11 cellular contexts compared by ENCODE assay signal in the genomic region with DNA sequence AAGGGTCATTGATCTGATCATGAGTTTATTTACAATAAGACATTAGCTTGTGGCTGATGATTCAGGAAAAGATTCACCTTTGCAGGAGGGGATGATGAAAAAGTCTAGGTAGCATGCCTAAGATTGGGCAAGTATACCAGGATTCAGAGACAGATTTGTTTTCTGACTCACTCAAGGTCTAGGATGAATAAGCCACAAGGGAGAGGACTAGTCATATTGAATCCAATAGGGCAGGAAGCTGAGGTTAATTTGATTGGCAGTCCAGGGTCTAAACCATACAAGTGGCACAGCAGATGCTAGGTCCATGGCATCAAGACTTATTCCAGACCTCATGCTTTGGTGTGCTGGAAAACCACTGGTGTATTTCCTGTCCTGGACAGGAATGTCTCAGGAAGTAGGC.
DNase-seq lines count a peak whose midpoint lies in the region; ATAC-seq and TF ChIP-seq lines count a peak whose summit lies in the region.
"Had no signal": no experiment of that assay in that cellular context is flagged by ENCODE, and none has a peak within 500 bp of the region (broad histone marks: within the 10 kb centered on the region; RNA-seq: fewer than 3 reads in every experiment).

No MANE protein-coding gene starts in this region.

- H2AK5ac ChIP-seq in IMR-90 (ENCODE audit: low read depth, low read length) = no peak overlapping the region
- H2AK5ac ChIP-seq in mesenchymal stem cell (ENCODE audit: low read length, severe bottlenecking) = no peak overlapping the region

- no peak overlapping the region for H3K4me2 ChIP-seq in IMR-90 (ENCODE audit: low read depth, low read length)
- no peak overlapping the region for H3K4me2 ChIP-seq in mesenchymal stem cell (ENCODE audit: low read length, poor library complexity, severe bottlenecking)

- H3K4me1 ChIP-seq in IMR-90 (ENCODE audit: control insufficient read depth, insufficient read depth, low read length) = no peaks in the 10 kb centered on the region; the same call in 1 of the 2 replicates
- H3K4me1 ChIP-seq in mesenchymal stem cell (ENCODE audit: control insufficient read depth, insufficient read depth, low read depth, low read length) = no peaks in the 10 kb centered on the region
- no peaks in the 10 kb centered on the region for H3K4me1 ChIP-seq in lower lobe of right lung

- no peaks in the 10 kb centered on the region for H3K79me1 ChIP-seq in IMR-90 (ENCODE audit: low read depth in 1 of 2, low read length in 2 of 2)
- no peaks in the 10 kb centered on the region for H3K79me1 ChIP-seq in mesenchymal stem cell (replicated peaks; ENCODE audit: low read length, poor library complexity, severe bottlenecking)

- no peak overlapping the region for H2BK20ac ChIP-seq in IMR-90 (ENCODE audit: low read depth, low read length)

- H2BK120ac ChIP-seq in IMR-90 (ENCODE audit: low read depth, low read length) (no peak overlapping the region), mesenchymal stem cell (ENCODE audit: low read depth, low read length) (no peak overlapping the region)

- POLR2A ChIA-PET in IMR-90 (lab: Charles Lee; ENCODE audit: unreplicated experiment) = no interaction called here

- no peak for TF ChIP-seq POLR2A in IMR-90 (IDR thresholded peaks at IDR 0.05; ENCODE audit: low read depth, low read length)

- no peak overlapping the region for H3K4me3 ChIP-seq in IMR-90 (ENCODE audit: insufficient read depth, low read depth, low read length)
- no peak overlapping the region for H3K4me3 ChIP-seq in mesenchymal stem cell (ENCODE audit: insufficient read depth in 1 of 2, low read depth in 1 of 2, low read length in 2 of 2)
- H3K4me3 ChIP-seq in lower lobe of right lung = no peak overlapping the region

- H3K27ac ChIP-seq in IMR-90 (ENCODE audit: insufficient read depth, low read length) (no peak overlapping the region), mesenchymal stem cell (ENCODE audit: low read length, poor library complexity, severe bottlenecking) (no peak overlapping the region), lower lobe of right lung (no peak overlapping the region)

- H2AFZ ChIP-seq in IMR-90 (replicated peaks; ENCODE audit: low read length, poor library complexity) (no peak overlapping the region), mesenchymal stem cell (ENCODE audit: low read depth, low read length) (no peak overlapping the region)

- H2AK9ac ChIP-seq in IMR-90 (replicated peaks; ENCODE audit: low read depth, low read length, poor library complexity) = no peak overlapping the region

- H3K27me3 ChIP-seq in IMR-90 (ENCODE audit: control insufficient read depth, insufficient read depth, low read length) = no peaks in the 10 kb centered on the region
- H3K27me3 ChIP-seq in mesenchymal stem cell (ENCODE audit: control insufficient read depth in 1 of 2, insufficient read depth in 1 of 2, low read length in 2 of 2) = no peaks in the 10 kb centered on the region
- no peaks in the 10 kb centered on the region for H3K27me3 ChIP-seq in lower lobe of right lung (ENCODE audit: low read depth)

- H4K5ac ChIP-seq in IMR-90 (ENCODE audit: low read depth, low read length) = peak overlapping the region; percentile 41; the same call in 1 of the 2 replicates

- no peaks in the 10 kb centered on the region for H3K9me1 ChIP-seq in IMR-90 (ENCODE audit: insufficient read depth, low read length)

- peak overlapping the region in 1 of 2 experiments; percentile 70 for H2BK12ac ChIP-seq in mesenchymal stem cell (ENCODE audit: low read length in 2 of 2)

- H3K4ac ChIP-seq in IMR-90 (ENCODE audit: low read depth, low read length) (no peak overlapping the region), mesenchymal stem cell (ENCODE audit: low read depth in 1 of 2, low read length in 2 of 2) (no peak overlapping the region)

- H2BK5ac ChIP-seq in IMR-90 (ENCODE audit: low read depth, low read length, poor library complexity, severe bottlenecking) (no peak overlapping the region), mesenchymal stem cell (ENCODE audit: low read depth, low read length, poor library complexity, severe bottlenecking) (no peak overlapping the region)

- CTCF ChIA-PET in IMR-90 (lab: Yijun Ruan, JAX) = no interaction called here

- BruUV-seq in IMR-90 (replicated peaks; lab: Mats Ljungman, UMichigan) = no TSS peak

- intact Hi-C loops in IMR-90 (cut with micrococcal nuclease) = no loop called here
- intact Hi-C loops in posterior cingulate gyrus (cut with DNase I) = no loop called here
- intact Hi-C loops in lower lobe of right lung (cut with DNase I) = no loop called here

- H3K56ac ChIP-seq in IMR-90 (ENCODE audit: extremely low read depth, insufficient read depth, low read length) = no peak overlapping the region

- DNase-seq in IMR-90 (peak; percentile 60), mesenchymal stem cell (peak; percentile 72), NCI-H146 (lab: John Stamatoyannopoulos, UW) (no peak), posterior cingulate gyrus (no peak), lower lobe of right lung (no peak), CD1c-positive myeloid dendritic cell (ENCODE audit: extremely low spot score) (no peak)
- DNase-seq: activated T-cell treated with anti-CD3 and anti-CD28 coated beads, Interleukin-2, amount 50 U/mL, for 1 hour; NCI-H2081 treated with DMSO at 0.1 percent for 48 hours had no signal

- H3K14ac ChIP-seq in IMR-90 (replicated peaks; ENCODE audit: low read depth, low read length) (no peak overlapping the region), mesenchymal stem cell (ENCODE audit: low read length in 2 of 2) (no peak overlapping the region)

- dilution Hi-C loops in IMR-90 (cut with HindIII; ENCODE audit: low sequenced_read_pairs, unreplicated experiment) = no loop called here

- H3K36me3 ChIP-seq in IMR-90 (ENCODE audit: control insufficient read depth, insufficient read depth, low read length) (no peaks in the 10 kb centered on the region), mesenchymal stem cell (ENCODE audit: control insufficient read depth in 1 of 2, insufficient read depth in 2 of 2, low read depth in 1 of 2, low read length in 2 of 2) (no peaks in the 10 kb centered on the region), lower lobe of right lung (no peaks in the 10 kb centered on the region)

- H3K23ac ChIP-seq in IMR-90 (ENCODE audit: low read depth, low read length) (no peak overlapping the region), mesenchymal stem cell (ENCODE audit: low read length in 2 of 2) (no peak overlapping the region)

- no peak overlapping the region for H2BK15ac ChIP-seq in IMR-90 (ENCODE audit: low read depth, low read length)
- no peak overlapping the region for H2BK15ac ChIP-seq in mesenchymal stem cell (ENCODE audit: low read depth, poor library complexity, severe bottlenecking)

- no peak for TF ChIP-seq CTCF in IMR-90 (conservative IDR thresholded peaks at IDR 0.05; ENCODE audit: low read depth, low read length)
- TF ChIP-seq CTCF in lower lobe of right lung (IDR thresholded peaks at IDR 0.05) = no peak

- peak; percentile 70 for ATAC-seq in GM19043 (IDR thresholded peaks at IDR 0.05; ENCODE audit: low read depth, unreplicated experiment)
- ATAC-seq in HG02759 (IDR thresholded peaks at IDR 0.05; ENCODE audit: unreplicated experiment) = peak; percentile 82
- peak; percentile 44 for ATAC-seq in IMR-90 (ENCODE audit: low read depth)
- no peak for ATAC-seq in lower lobe of right lung
- ATAC-seq: HCT116 had no signal

- no peaks in the 10 kb centered on the region; the same call in 1 of the 2 replicates for H3K9me3 ChIP-seq in IMR-90 (ENCODE audit: control insufficient read depth, insufficient read depth, low read length)
- peaks cover 3% of the 10 kb centered on the region for H3K9me3 ChIP-seq in mesenchymal stem cell (ENCODE audit: control insufficient read depth, low read length)
- no peaks in the 10 kb centered on the region for H3K9me3 ChIP-seq in lower lobe of right lung

- H4K8ac ChIP-seq in IMR-90 (ENCODE audit: low read depth in 2 of 2, low read length in 2 of 2) (no peak overlapping the region), mesenchymal stem cell (ENCODE audit: low read length) (no peak overlapping the region)

- H4K91ac ChIP-seq in IMR-90 (ENCODE audit: insufficient read depth, low read depth, low read length) = no peak overlapping the region
- no peak overlapping the region for H4K91ac ChIP-seq in mesenchymal stem cell (ENCODE audit: low read length)

- no peak for TF ChIP-seq RAD21 in IMR-90 (IDR thresholded peaks at IDR 0.05; ENCODE audit: low read length)

- no peaks in the 10 kb centered on the region for H4K20me1 ChIP-seq in IMR-90 (ENCODE audit: insufficient read depth, low read length)

- H3K9ac ChIP-seq in IMR-90 (ENCODE audit: low read depth, low read length) (no peak overlapping the region), mesenchymal stem cell (ENCODE audit: low read length) (peak overlapping the region; percentile 31)

- in situ Hi-C loops in IMR-90 (cut with MboI; ENCODE audit: low sequenced_read_pairs) = no loop called here

- H3K18ac ChIP-seq in IMR-90 (ENCODE audit: low read depth, low read length) (no peak overlapping the region), mesenchymal stem cell (ENCODE audit: low read depth in 1 of 2, low read length in 2 of 2) (peak overlapping the region in 1 of 2 experiments; percentile 8)

TF ChIP-seq in IMR-90, 13 proteins besides CTCF, POLR2A, EP300 and RAD21:
- TF ChIP-seq MAZ (IDR thresholded peaks at IDR 0.05; ENCODE audit: borderline replicate concordance, low read depth, low read length) (no peak), FOS (IDR thresholded peaks at IDR 0.05; ENCODE audit: low read depth, low read length) (peak; percentile 65), CEBPB (IDR thresholded peaks at IDR 0.05; ENCODE audit: low read depth, low read length) (peak; percentile 81), MAFK (IDR thresholded peaks at IDR 0.05; ENCODE audit: low read depth, low read length) (no peak)

Comparison
In these comparisons a context has a peak if more than half of its experiments do, and no peak if none do; other contexts are left out.
1. ATAC-seq: peak in GM19043 (single experiment), HG02759 (single experiment) and IMR-90 (single experiment); none in lower lobe of right lung (0 of 2).
2. DNase-seq: peak in IMR-90 (single experiment) and mesenchymal stem cell (single experiment); none in NCI-H146 (single experiment), posterior cingulate gyrus (0 of 10), lower lobe of right lung (single experiment) and CD1c-positive myeloid dendritic cell (single experiment).